In the genomic region with DNA sequence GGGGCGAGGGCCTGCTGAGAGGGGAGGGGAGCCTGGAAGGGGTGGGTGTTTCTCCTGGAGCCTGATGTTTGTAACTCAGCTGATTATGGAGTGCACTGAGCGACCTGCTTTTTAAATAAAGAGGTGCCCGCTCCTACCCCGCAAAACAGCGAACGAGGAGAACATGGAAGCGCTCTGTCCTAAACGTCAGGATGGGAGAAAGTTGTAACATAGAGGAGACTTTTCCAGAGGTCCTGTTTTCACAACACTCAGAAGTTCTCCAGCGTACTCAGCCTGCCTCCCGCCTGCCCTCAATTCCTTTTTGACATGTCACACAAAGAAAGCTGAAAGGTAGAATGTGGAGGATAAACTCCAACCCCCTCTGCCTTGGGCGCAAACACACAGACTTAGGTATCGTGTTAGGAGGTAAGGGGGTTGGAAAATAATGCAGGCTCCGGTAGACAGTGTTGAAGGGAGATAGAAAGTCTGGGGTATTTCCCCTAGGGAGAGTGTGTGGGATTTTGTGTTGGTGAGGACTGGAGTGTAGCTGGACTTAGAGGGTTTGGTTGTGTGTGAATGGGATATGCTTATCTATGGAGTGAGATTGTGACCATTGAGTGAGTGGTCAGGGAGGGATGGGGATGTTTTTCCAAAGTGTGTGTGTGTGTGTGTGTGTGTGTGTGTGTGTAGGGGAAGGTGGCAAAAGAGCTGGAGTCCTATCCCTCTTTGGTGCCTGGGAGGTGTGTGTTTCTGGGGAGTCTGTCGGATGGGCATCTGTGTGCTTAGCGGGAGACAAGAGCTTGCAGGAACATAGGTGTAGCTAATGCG, we compare ENCODE assay signal across 14 cellular contexts. TPM values are rescaled to one million over a fixed set of nuclear protein-coding genes. Genes with fewer than 3 reads are reported as not detected.
DNase-seq lines count a peak whose midpoint lies in the region; ATAC-seq and TF ChIP-seq lines count a peak whose summit lies in the region.
"Had no signal": no experiment of that assay in that cellular context is flagged by ENCODE, and none has a peak within 500 bp of the region (broad histone marks: within the 10 kb centered on the region; RNA-seq: fewer than 3 reads in every experiment).

No MANE protein-coding gene starts in this region.

- H3K27me3 ChIP-seq in Peyer's patch = peaks cover 0 to 18% of the 10 kb centered on the region in 2 donors
- peaks cover 0 to 51% (median 6%) of the 10 kb centered on the region in 3 donors for H3K27me3 ChIP-seq in psoas muscle (ENCODE audit: insufficient read depth in 3 of 3, low read length in 2 of 3)

- ATAC-seq in psoas muscle (no peak), GM21447 (IDR thresholded peaks at IDR 0.05; ENCODE audit: unreplicated experiment) (no peak), HG02840 (IDR thresholded peaks at IDR 0.05; ENCODE audit: low FRiP score, unreplicated experiment) (no peak), HG03045 (IDR thresholded peaks at IDR 0.05; ENCODE audit: unreplicated experiment) (no peak)
- ATAC-seq: stimulated activated effector memory CD8-positive, alpha-beta T cell treated with anti-CD3 and anti-CD28 coated beads, Interleukin-12 subunit alpha, Interleukin-12 subunit beta, amount 100 ng/mL, for 72 hours had no signal

- TF ChIP-seq CTCF in Peyer's patch (IDR thresholded peaks at IDR 0.05) = no peak
- no peak for TF ChIP-seq CTCF in psoas muscle (IDR thresholded peaks at IDR 0.05)
- no peak for TF ChIP-seq CTCF in RWPE1 (conservative IDR thresholded peaks at IDR 0.05; ENCODE audit: low read depth)

- 55 to 71% (median 61%) methylated on average over 16 of the region's 16 CpGs for whole genome bisulfite sequencing in psoas muscle, 3 donors

- TF ChIP-seq POLR2A in Peyer's patch (IDR thresholded peaks at IDR 0.05) = no peak

- H3K4me3 ChIP-seq in Peyer's patch = peak overlapping the region in 3 of 4 donors; percentile 19 to 53 (median 51)
- peak overlapping the region; percentile 63 for H3K4me3 ChIP-seq in psoas muscle

- POLR2A ChIA-PET in RWPE1 (lab: Yijun Ruan, JAX; ENCODE audit: low non-redundant PET) = no interaction called here

- CTCF ChIA-PET in RWPE1 (lab: Yijun Ruan, JAX) = no interaction called here

- H3K9me3 ChIP-seq in Peyer's patch = peaks cover 0 to 6% (median 0%) of the 10 kb centered on the region in 4 donors
- no peaks in the 10 kb centered on the region for H3K9me3 ChIP-seq in psoas muscle

- H3K27ac ChIP-seq in Peyer's patch = peak overlapping the region in 3 of 4 donors; percentile 34 to 61 (median 42)
- no peak overlapping the region for H3K27ac ChIP-seq in psoas muscle
- no peak overlapping the region for H3K27ac ChIP-seq in RWPE1
- H3K27ac ChIP-seq: C4-2B had no signal

- H3K36me3 ChIP-seq in Peyer's patch = no peaks in the 10 kb centered on the region
- no peaks in the 10 kb centered on the region for H3K36me3 ChIP-seq in psoas muscle (ENCODE audit: insufficient read depth in 1 of 2, low read depth in 1 of 2)

- intact Hi-C loops in psoas muscle (cut with DNase I) = no loop called here

- DNase-seq in Daoy (ENCODE audit: low read depth) (peak; percentile 29), Peyer's patch (no peak), hepatic stellate cell (ENCODE audit: low spot score) (peak; percentile 41), psoas muscle (no peak), RWPE1 (ENCODE audit: low spot score) (no peak)
- DNase-seq: activated gamma-delta T cell treated with Interleukin-2 at 50 U/mL for 16 hours, cerebellar nuclear complex, NCI-H2107, T-helper 2 cell had no signal

- H3K4me1 ChIP-seq in Peyer's patch (peaks cover 0 to 37% (median 0%) of the 10 kb centered on the region in 4 donors), psoas muscle (peaks cover 17% of the 10 kb centered on the region)

RNA-seq across cellular contexts. Expression of a gene that starts 2.1 kb away (rescaled TPM):
- total RNA-seq in Daoy (2014; rRNA removed; shearing (Covaris generic)) = 12.7 and 25.3 TPM in 2 replicates
- total RNA-seq in Peyer's patch = 1 to 10 TPM in 1 of 4 donors, not detected in 3; 1.4 TPM
- total RNA-seq in psoas muscle = under 1 TPM; 0.25 to 0.62 (median 0.35) TPM
- under 1 TPM; 0.16 to 0.49 (median 0.29) TPM for polyA plus RNA-seq in psoas muscle

Comparison
In these comparisons a context has a peak if more than half of its experiments do, and no peak if none do; other contexts are left out.
1. DNase-seq: peak in Daoy (single experiment) and hepatic stellate cell (single experiment); none in Peyer's patch (0 of 3), psoas muscle (0 of 2) and RWPE1 (single experiment).
2. H3K27ac ChIP-seq: peak in Peyer's patch (3 of 4); none in psoas muscle (single experiment) and RWPE1 (single experiment).